Comparison of ENCODE assay signal across 8 cellular contexts in the genomic region with DNA sequence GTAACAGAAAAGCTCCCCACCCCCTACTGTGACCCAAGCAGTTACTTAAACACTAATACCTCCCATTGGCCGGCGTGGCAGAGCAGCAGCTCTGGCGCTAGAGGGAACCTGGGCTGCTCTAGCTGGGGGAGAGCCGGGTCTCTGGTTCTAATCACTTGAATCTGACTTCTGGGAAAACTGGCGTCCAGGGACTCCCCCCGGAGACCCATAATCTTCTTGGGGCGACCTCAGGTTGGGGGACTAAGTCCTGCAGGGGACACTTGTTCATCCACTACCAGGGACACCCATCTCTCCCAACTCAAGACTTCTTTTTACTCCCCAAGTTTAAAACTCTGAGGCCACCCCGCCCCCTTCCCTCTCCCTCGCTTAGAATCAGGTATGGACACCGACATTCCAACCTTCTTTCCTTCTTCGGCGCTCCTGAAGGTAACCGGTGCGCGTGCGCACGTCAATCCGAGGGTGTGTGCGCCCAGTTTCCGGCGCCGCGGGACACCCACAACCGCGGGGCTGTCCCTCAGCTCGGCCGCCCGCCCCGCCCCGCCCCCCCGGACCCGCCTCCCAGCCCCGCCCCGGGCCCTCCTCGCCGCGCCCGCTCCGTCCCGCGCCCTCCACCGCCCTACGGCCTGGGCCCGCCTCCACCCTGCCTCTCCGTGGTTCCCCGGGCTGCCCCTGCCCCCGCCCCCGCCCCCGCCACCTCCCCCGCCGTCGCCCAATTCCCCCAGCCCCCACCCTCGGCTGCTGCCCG. TPM values are rescaled to one million over a fixed set of nuclear protein-coding genes. Genes with fewer than 3 reads are reported as not detected.
DNase-seq lines count a peak whose midpoint lies in the region; ATAC-seq and TF ChIP-seq lines count a peak whose summit lies in the region.

A gene with protein sequence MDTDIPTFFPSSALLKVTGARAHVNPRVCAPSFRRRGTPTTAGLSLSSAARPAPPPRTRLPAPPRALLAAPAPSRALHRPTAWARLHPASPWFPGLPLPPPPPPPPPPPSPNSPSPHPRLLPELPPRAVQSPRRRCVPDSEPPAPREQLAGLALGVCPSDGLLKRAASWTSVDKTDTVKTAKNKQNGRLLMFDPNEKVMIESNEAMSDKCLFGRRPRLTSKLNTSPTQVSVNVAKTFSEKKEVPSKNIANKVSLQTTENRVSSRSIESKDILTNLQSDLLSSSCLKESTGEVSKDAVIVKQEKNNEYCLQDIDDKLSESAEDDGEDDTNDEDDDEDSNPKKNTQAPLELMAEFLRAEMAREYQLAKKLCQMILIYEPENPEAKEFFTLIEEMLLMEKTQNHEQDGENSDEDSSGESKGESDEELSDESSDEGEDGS (plus strand): TSS at position 75 of the 745 bp plus-strand sequence. CDS start 304 bp downstream, at position 379.

- intact Hi-C loops in A673 (cut with micrococcal nuclease; ENCODE audit: unreplicated experiment) (no loop called here), right lobe of liver (cut with DNase I) (no loop called here)

- H3K9me3 ChIP-seq in A673 (ENCODE audit: low read depth, low read length, poor library complexity, severe bottlenecking): no peaks in the 10 kb centered on the region
- H3K9me3 ChIP-seq in right lobe of liver: no peaks in the 10 kb centered on the region

- DNase-seq in A673 (ENCODE audit: low spot score): peak; percentile 79
- DNase-seq in NCI-H460 (ENCODE audit: extremely low read depth, low read depth): peak; percentile 68
- peak; percentile 50 for DNase-seq in activated CD4-positive, alpha-beta T cell treated with anti-CD3 and anti-CD28 coated beads, Interleukin-2, amount 50 U/mL, for 1 hour
- peak; percentile 33 for DNase-seq in dermis blood vessel endothelial cell
- peak; percentile 90 to 91 (median 90) for DNase-seq in right lobe of liver
- peak; percentile 60 for DNase-seq in stimulated activated CD4-positive, alpha-beta T cell treated with anti-CD3 and anti-CD28 coated beads, Interleukin-4, amount 100 ng/mL, for 24 hours

- TF ChIP-seq POLR2A in GM18951 (IDR thresholded peaks at IDR 0.05; ENCODE audit: extremely low read depth, insufficient read depth, insufficient read length) (peak; percentile 39), right lobe of liver (IDR thresholded peaks at IDR 0.05) (peak; percentile 47)

- no peaks in the 10 kb centered on the region for H3K36me3 ChIP-seq in A673 (ENCODE audit: insufficient read depth, low read length, poor library complexity, severe bottlenecking)
- no peaks in the 10 kb centered on the region for H3K36me3 ChIP-seq in right lobe of liver

- no TSS peak for BruUV-seq in A673 (replicated peaks; lab: Mats Ljungman, UMichigan)

- H3K4me3 ChIP-seq in A673 (ENCODE audit: low read depth, low read length, poor library complexity, severe bottlenecking): peak within 1 kb of the TSS; percentile 49
- H3K4me3 ChIP-seq in right lobe of liver: peak within 1 kb of the TSS; percentile 45 to 69 (median 61)

- H3K27me3 ChIP-seq in A673 (replicated peaks; ENCODE audit: insufficient read depth, low read depth, low read length, poor library complexity) (peaks cover 32% of the 10 kb centered on the region), right lobe of liver (no peaks in the 10 kb centered on the region)

- H3K4me1 ChIP-seq in A673 (ENCODE audit: insufficient read depth, low read length, poor library complexity, severe bottlenecking) (peaks cover 7% of the 10 kb centered on the region), right lobe of liver (peaks cover 0 to 4% (median 0%) of the 10 kb centered on the region in 4 donors)

- ATAC-seq in HG03175 (IDR thresholded peaks at IDR 0.05; ENCODE audit: unreplicated experiment) (peak; percentile 80), right lobe of liver (peak; percentile 94 to 99 (median 96))

- CTCF ChIA-PET in A673 (lab: Charles Lee): interaction anchor here (0.9 kb wide), 1 partner anchor 43 kb away, joined by 3 read pairs; no protein-coding TSS in a partner anchor

- POLR2A ChIA-PET in A673 (lab: Charles Lee; ENCODE audit: low non-redundant PET): interaction anchor here (0.5 kb wide), 1 partner anchor 90 kb away, joined by 3 read pairs; no protein-coding TSS in a partner anchor

- in situ Hi-C loops in GM18951 (cut with MboI; ENCODE audit: low sequenced_read_pairs, unreplicated experiment): no loop called here

- TF ChIP-seq CTCF in A673 (conservative IDR thresholded peaks at IDR 0.05; ENCODE audit: low read depth, low read length) (no peak; the same call in 1 of the 2 replicates), right lobe of liver (IDR thresholded peaks at IDR 0.05) (peak in 3 of 4 donors; percentile 8 to 21 (median 14))

- no peak within 1 kb of the TSS for H3K27ac ChIP-seq in A673 (ENCODE audit: low read depth, low read length, poor library complexity, severe bottlenecking)
- peak within 1 kb of the TSS in 2 of 3 donors; percentile 30 to 59 for H3K27ac ChIP-seq in right lobe of liver

- 2% methylated on average over 22 of the region's 54 CpGs for WGBS in right lobe of liver (ENCODE audit: insufficient coverage, low coverage, low lambda C conversion rate, missing lambda C conversion rate)

RNA-seq across cellular contexts. Expression of the gene that starts here (rescaled TPM):
- total RNA-seq in A673 (2021): not detected in 2 replicates
- total RNA-seq in NCI-H460 (2014; rRNA removed; shearing (Covaris generic)): not detected in 2 replicates
- not detected in 2 replicates for polyA plus RNA-seq in NCI-H460 (2014; cell fraction: nucleus; rRNA removed)
- not detected in 2 replicates for total RNA-seq in dermis blood vessel endothelial cell
- total RNA-seq in right lobe of liver: 1 to 10 TPM in 2 of 6 experiments, under 1 TPM in 1, not detected in 3; 0.53 to 1.2 (median 1.1) TPM

Comparison
In these comparisons a context has a peak if more than half of its experiments do, and no peak if none do; other contexts are left out.
1. Peak in DNase-seq and H3K4me3 ChIP-seq in A673; RNA of the gene not detected or under 1 TPM.
2. Peak in DNase-seq in NCI-H460; RNA of the gene not detected or under 1 TPM.
3. Peak in DNase-seq in dermis blood vessel endothelial cell; RNA of the gene not detected or under 1 TPM.
4. DNase-seq: peak in every context shown above with its lines; median percentile 90 in right lobe of liver; 79 in A673; 68 in NCI-H460; 60 in stimulated activated CD4-positive, alpha-beta T cell treated with anti-CD3 and anti-CD28 coated beads, Interleukin-4, amount 100 ng/mL, for 24 hours; 50 in activated CD4-positive, alpha-beta T cell treated with anti-CD3 and anti-CD28 coated beads, Interleukin-2, amount 50 U/mL, for 1 hour; 33 in dermis blood vessel endothelial cell.